Comparison of ENCODE assay signal across 24 cellular contexts in the genomic region with DNA sequence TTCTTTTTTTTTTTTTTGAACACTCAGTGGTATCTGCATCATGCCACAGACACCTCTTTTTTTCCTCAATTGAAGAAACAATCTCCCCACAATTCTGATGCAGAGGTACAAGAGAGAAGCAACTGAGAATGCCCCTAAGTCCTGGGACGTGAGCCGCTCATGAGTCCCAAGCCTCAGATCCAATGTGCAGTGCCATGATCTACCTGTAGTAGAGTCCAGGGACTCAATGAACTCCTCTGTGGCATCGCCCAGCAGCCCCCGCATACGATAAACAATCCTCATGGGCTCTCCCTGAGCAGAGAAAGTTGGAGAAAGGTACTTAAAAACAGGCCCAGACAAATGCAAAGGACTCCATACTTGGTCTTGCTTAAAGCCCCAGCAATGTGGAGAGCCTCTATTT.
"Had no signal": no experiment of that assay in that cellular context is flagged by ENCODE, and none has a peak within 500 bp of the region (broad histone marks: within the 10 kb centered on the region; RNA-seq: fewer than 3 reads in every experiment).

No MANE protein-coding gene starts in this region.

- H3K9me3 Mint-ChIP-seq: immature natural killer cell; natural killer cell; nephron progenitor cell; stimulated activated memory B cell treated with anti-CD40 and anti-IgM and Interleukin-4, amounts not matched to agents 10 μg/mL and 1 μg/mL and 100 μg/mL, for 72 hours had no signal

- H3K27ac ChIP-seq: left lung, lower lobe of right lung, ovary, prostate gland, sigmoid colon, spleen, stomach, testis, thyroid gland, upper lobe of right lung had no signal

- H3K36me3 ChIP-seq: ovary had no signal

- H3K27ac Mint-ChIP-seq: immature natural killer cell; natural killer cell; stimulated activated memory B cell treated with anti-CD40 and anti-IgM and Interleukin-4, amounts not matched to agents 10 μg/mL and 1 μg/mL and 100 μg/mL, for 72 hours had no signal

- H3K27me3 Mint-ChIP-seq: stimulated activated memory B cell treated with anti-CD40 and anti-IgM and Interleukin-4, amounts not matched to agents 10 μg/mL and 1 μg/mL and 100 μg/mL, for 72 hours had no signal

- H3K4me1 Mint-ChIP-seq: immature natural killer cell; natural killer cell; nephron progenitor cell; stimulated activated memory B cell treated with anti-CD40 and anti-IgM and Interleukin-4, amounts not matched to agents 10 μg/mL and 1 μg/mL and 100 μg/mL, for 72 hours had no signal

- DNase-seq: immature natural killer cell; kidney; left colon; left lung; lower lobe of right lung; mammary epithelial cell; mesenchymal stem cell; natural killer cell; ovary; retina; sigmoid colon; small intestine; spleen; stimulated activated CD4-positive, alpha-beta T cell treated with anti-CD3 and anti-CD28 coated beads, Interleukin-4, amount 100 ng/mL, for 24 hours; stimulated activated naive CD8-positive, alpha-beta T cell treated with anti-CD3 and anti-CD28 coated beads, Interleukin-15, Interleukin-2, amounts not matched to agents 100 U/mL and 50 U/mL, for 24 hours; stomach; testis; thyroid gland; upper lobe of right lung had no signal

- H3K4me3 Mint-ChIP-seq: immature natural killer cell; natural killer cell; nephron progenitor cell; stimulated activated memory B cell treated with anti-CD40 and anti-IgM and Interleukin-4, amounts not matched to agents 10 μg/mL and 1 μg/mL and 100 μg/mL, for 72 hours had no signal

- FAIRE-seq: islet of Langerhans, kidney, small intestine, urothelium cell line had no signal

- ATAC-seq: natural killer cell; stimulated activated memory B cell treated with anti-CD40 and anti-IgM and Interleukin-4, amounts not matched to agents 10 μg/mL and 1 μg/mL and 100 μg/mL, for 72 hours; stimulated activated naive CD8-positive, alpha-beta T cell treated with anti-CD3 and anti-CD28 coated beads, Interleukin-15, Interleukin-2, amounts not matched to agents 100 U/mL and 50 U/mL, for 24 hours had no signal

- H3K4me3 ChIP-seq: left lung, lower lobe of right lung, ovary, prostate gland, sigmoid colon, spleen, stomach, testis, thyroid gland, upper lobe of right lung had no signal

- H3K4me1 ChIP-seq: left lung, lower lobe of right lung, prostate gland had no signal

- H3K9me3 ChIP-seq: left lung, lower lobe of right lung, ovary, prostate gland, sigmoid colon, spleen, stomach, testis, thyroid gland, upper lobe of right lung had no signal

- H3K27me3 ChIP-seq: left lung, ovary, sigmoid colon, spleen, stomach, testis, thyroid gland, upper lobe of right lung had no signal
